29 cellular contexts compared by ENCODE assay signal in genomic region chr20:39069976-39070375, GRCh38.
A peak's percentile ranks its signal among the peaks of the same experiment; 100 is the strongest.
DNase-seq lines count a peak whose midpoint lies in the region; ATAC-seq, FAIRE-seq and TF ChIP-seq lines count a peak whose summit lies in the region.
"Had no signal": no experiment of that assay in that cellular context is flagged by ENCODE, and none has a peak within 500 bp of the region (broad histone marks: within the 10 kb centered on the region; RNA-seq: fewer than 3 reads in every experiment).

No MANE protein-coding gene starts in this region.

- FAIRE-seq in K562 (lab: Jason Lieb, UNC) = no peak
- FAIRE-seq: A549, kidney had no signal

- peak; percentile 31; the same call in 2 of the 3 replicates for ATAC-seq in K562
- peak; percentile 71 for ATAC-seq in foreskin keratinocyte
- ATAC-seq in activated CD4-positive, CD25-positive, alpha-beta regulatory T cell treated with anti-CD3 and anti-CD28 coated beads, Interleukin-2, amount 50 U/mL, for 24 hours = no peak
- ATAC-seq: CD8-positive, alpha-beta T cell; heart left ventricle; left ventricle myocardium superior; right cardiac atrium; SK-N-SH treated with all-trans-retinoic acid at 6 μM for 48 hours; T-helper 17 cell had no signal

- H3K79me2 ChIP-seq in K562 (ENCODE audit: control insufficient read depth, insufficient read depth, low read length) = no peaks in the 10 kb centered on the region

- H3K4me1 ChIP-seq in K562 (replicated peaks in 1 of 2; ENCODE audit: control insufficient read depth in 2 of 2, insufficient read depth in 2 of 2, low read length in 2 of 2) (no peaks in the 10 kb centered on the region; a peak in 1 of 5 replicates), foreskin keratinocyte (peaks cover 6% of the 10 kb centered on the region), prostate gland (replicated peaks) (no peaks in the 10 kb centered on the region)
- H3K4me1 ChIP-seq: A549, heart left ventricle, spleen, upper lobe of right lung had no signal

- 0% methylated on average over 6 of the region's 6 CpGs for WGBS in K562 (ENCODE audit: insufficient coverage, low coverage, missing lambda C conversion rate)
- 38% methylated on average over 6 of the region's 6 CpGs for WGBS in prostate gland

- CTCF ChIA-PET in K562 (lab: Yijun Ruan, JAX; ENCODE audit: low intra/inter-chr PET ratio) = no interaction called here

- no peak for TF ChIP-seq EP300 in K562 (IDR thresholded peaks at IDR 0.05; ENCODE audit: low read length)

- H3K27ac ChIP-seq in K562 (ENCODE audit: extremely low read depth, low read depth, low read length) (no peak overlapping the region), foreskin keratinocyte (peak overlapping the region; percentile 59), prostate gland (no peak overlapping the region)
- H3K27ac ChIP-seq: A549, brain microvascular endothelial cell, dorsolateral prefrontal cortex, heart left ventricle, spleen, upper lobe of right lung had no signal

- in situ Hi-C loops in K562 (cut with MboI) = no loop called here

- H3K9ac ChIP-seq in K562 (ENCODE audit: insufficient read depth in 1 of 2, low read depth in 2 of 2, low read length in 2 of 2) = no peak overlapping the region

- H4K20me1 ChIP-seq in K562 (replicated peaks; ENCODE audit: control insufficient read depth, insufficient read depth, low read length) = no peaks in the 10 kb centered on the region

- H3K4me3 ChIP-seq in K562 (no peak overlapping the region), prostate gland (no peak overlapping the region)
- H3K4me3 ChIP-seq: A549, dorsolateral prefrontal cortex, heart left ventricle, spleen, upper lobe of right lung had no signal

- TF ChIP-seq CTCF in K562 (IDR thresholded peaks at IDR 0.05 in 2 of 3, conservative IDR thresholded peaks at IDR 0.05 in 1 of 3; ENCODE audit: insufficient read depth in 2 of 3, low read depth in 1 of 3, low read length in 3 of 3) = no peak
- TF ChIP-seq CTCF in foreskin keratinocyte (conservative IDR thresholded peaks at IDR 0.05) = no peak
- no peak for TF ChIP-seq CTCF in prostate gland (IDR thresholded peaks at IDR 0.05)

- no peaks in the 10 kb centered on the region for H3K9me1 ChIP-seq in K562 (ENCODE audit: control insufficient read depth, insufficient read depth, low read length)

- POLR2A ChIA-PET in K562 (lab: Yijun Ruan, JAX) = interaction anchor here (0.8 to 1.4 kb wide), 4 partner anchors 9 to 144 kb away, joined by 3 to 8 read pairs (median 4); partner anchors contain the start of gene FAM83D

- H3K27me3 ChIP-seq in K562 (ENCODE audit: control insufficient read depth in 2 of 2, insufficient read depth in 2 of 2, low read length in 2 of 2) (peaks cover 12 to 32% of the 10 kb centered on the region in 2 experiments; a peak in 3 of 5 replicates), foreskin keratinocyte (no peaks in the 10 kb centered on the region), prostate gland (replicated peaks; ENCODE audit: insufficient read depth) (no peaks in the 10 kb centered on the region)
- H3K27me3 ChIP-seq: brain microvascular endothelial cell, upper lobe of right lung had no signal

- no TSS peak for BruUV-seq in K562 (replicated peaks; lab: Mats Ljungman, UMichigan)

- no peak for TF ChIP-seq RAD21 in K562 (CRISPR knock-in tag; conservative IDR thresholded peaks at IDR 0.05 in 1 of 2, IDR thresholded peaks at IDR 0.05 in 1 of 2)

- DNase-seq in AG08395 (ENCODE audit: low spot score) (peak; percentile 37), HCEC 1CT (peak; percentile 8), K562 (ENCODE audit: extremely low read depth in 1 of 4, low spot score in 3 of 4) (no peak), foreskin keratinocyte (peak; percentile 43 to 75), prostate gland (ENCODE audit: low spot score) (no peak), A172 (ENCODE audit: low spot score) (no peak)
- no peak for DNase-seq in activated CD4-positive, alpha-beta T cell treated with anti-CD3 and anti-CD28 coated beads, Interleukin-2, amount 50 U/mL, for 4 hours
- DNase-seq: activated CD4-positive, alpha-beta memory T cell treated with anti-CD3 and anti-CD28 coated beads, Interleukin-2, amount 10 ng/mL, durations not matched to agents 7 days and 5 days; activated CD4-positive, alpha-beta T cell treated with anti-CD3 and anti-CD28 coated beads for 1 hour; amygdala; brain microvascular endothelial cell; CD8-positive, alpha-beta T cell; dorsolateral prefrontal cortex; H9; heart left ventricle; kidney; left ventricle myocardium superior; NCI-H1105 treated with DMSO at 0.1 percent for 48 hours; NCI-H524; OCI-M1; right cardiac atrium; spleen; stimulated activated CD4-positive, alpha-beta T cell treated with anti-CD3 and anti-CD28 coated beads, Interleukin-2, amount 100 ng/mL, for 24 hours; stimulated activated naive CD8-positive, alpha-beta T cell treated with anti-CD3 and anti-CD28 coated beads, Interleukin-15, Interleukin-2, amounts not matched to agents 100 U/mL and 50 U/mL, for 24 hours; T-helper 17 cell; upper lobe of right lung had no signal

- H3K9me3 ChIP-seq in K562 (replicated peaks; ENCODE audit: control insufficient read depth, insufficient read depth, low read depth, low read length) (no peaks in the 10 kb centered on the region; the same call in 1 of the 2 replicates), prostate gland (no peaks in the 10 kb centered on the region)
- H3K9me3 ChIP-seq: A549 had no signal

- intact Hi-C loops in K562 (cut with micrococcal nuclease) = no loop called here
- intact Hi-C loops in prostate gland (cut with DNase I) = no loop called here

- H3K36me3 ChIP-seq in K562 (ENCODE audit: control insufficient read depth, insufficient read depth, low read length) (no peaks in the 10 kb centered on the region), prostate gland (no peaks in the 10 kb centered on the region)
- H3K36me3 ChIP-seq: brain microvascular endothelial cell, heart left ventricle, spleen, upper lobe of right lung had no signal

- H3K4me2 ChIP-seq in K562 (ENCODE audit: insufficient read depth, low read length) = no peak overlapping the region
- H3K4me2 ChIP-seq: A549 had no signal

- H2AFZ ChIP-seq in K562 (ENCODE audit: low read depth, low read length) = no peak overlapping the region

- TF ChIP-seq POLR2A in K562 (conservative IDR thresholded peaks at IDR 0.05) = no peak
- TF ChIP-seq POLR2A in prostate gland (IDR thresholded peaks at IDR 0.05) = no peak

TF ChIP-seq in K562, 482 proteins besides CTCF, POLR2A, EP300 and RAD21:
- no peak for TF ChIP-seq ZNF282 (CRISPR knock-in tag; IDR thresholded peaks at IDR 0.05)
- TF ChIP-seq CXXC5 (CRISPR knock-in tag; IDR thresholded peaks at IDR 0.05) = no peak
- no peak for TF ChIP-seq SMARCA4 (IDR thresholded peaks at IDR 0.05)
- TF ChIP-seq PPARD (CRISPR knock-in tag; IDR thresholded peaks at IDR 0.05) = no peak
- no peak for TF ChIP-seq ZFP30 (CRISPR knock-in tag; IDR thresholded peaks at IDR 0.05; ENCODE audit: borderline replicate concordance)
- no peak for TF ChIP-seq ZNF780A (CRISPR knock-in tag; IDR thresholded peaks at IDR 0.05)
- no peak for TF ChIP-seq HDAC3 (IDR thresholded peaks at IDR 0.05; ENCODE audit: borderline replicate concordance, partially characterized antibody)
- no peak for TF ChIP-seq CREB3 (tag; conservative IDR thresholded peaks at IDR 0.05; ENCODE audit: low read depth)
- no peak for TF ChIP-seq E4F1 (CRISPR knock-in tag; IDR thresholded peaks at IDR 0.05; ENCODE audit: borderline replicate concordance)
- no peak for TF ChIP-seq SNRNP70 (optimal IDR thresholded peaks at IDR 0.05; ENCODE audit: low read depth, low read length)
- no peak for TF ChIP-seq FOXP1 (CRISPR knock-in tag; IDR thresholded peaks at IDR 0.05)

Comparison
In these comparisons a context has a peak if more than half of its experiments do, and no peak if none do; other contexts are left out.
1. DNase-seq: peak in AG08395 (single experiment), HCEC 1CT (single experiment) and foreskin keratinocyte (2 of 2); none in K562 (0 of 4), prostate gland (single experiment), activated CD4-positive, alpha-beta T cell treated with anti-CD3 and anti-CD28 coated beads, Interleukin-2, amount 50 U/mL, for 4 hours (0 of 2) and A172 (single experiment).
2. ATAC-seq: peak in K562 (single experiment) and foreskin keratinocyte (single experiment); none in activated CD4-positive, CD25-positive, alpha-beta regulatory T cell treated with anti-CD3 and anti-CD28 coated beads, Interleukin-2, amount 50 U/mL, for 24 hours (0 of 2).